30 cellular contexts compared by ENCODE assay signal in genomic region chr1:215590779-215591491, GRCh38.
"Had no signal": no experiment of that assay in that cellular context is flagged by ENCODE, and none has a peak within 500 bp of the region (broad histone marks: within the 10 kb centered on the region; RNA-seq: fewer than 3 reads in every experiment).

No MANE protein-coding gene starts in this region.

- H3K4me3 Mint-ChIP-seq: activated CD4-positive, alpha-beta memory T cell treated with anti-CD3 and anti-CD28 coated beads for 36 hours; activated naive CD4-positive, alpha-beta T cell treated with anti-CD3 and anti-CD28 coated beads for 36 hours; activated naive CD8-positive, alpha-beta T cell treated with anti-CD3 and anti-CD28 coated beads, Interleukin-2, amount 10 ng/mL, durations not matched to agents 7 days and 5 days; central memory CD8-positive, alpha-beta T cell; effector memory CD8-positive, alpha-beta T cell; neural crest cell; stimulated activated naive B cell treated with anti-CD40 and anti-IgM and Interleukin-4, amounts not matched to agents 10 μg/mL and 1 μg/mL and 100 μg/mL, for 72 hours had no signal

- H3K27me3 Mint-ChIP-seq: activated CD4-positive, alpha-beta memory T cell treated with anti-CD3 and anti-CD28 coated beads for 36 hours; activated naive CD8-positive, alpha-beta T cell treated with anti-CD3 and anti-CD28 coated beads, Interleukin-2, amount 10 ng/mL, durations not matched to agents 7 days and 5 days; central memory CD8-positive, alpha-beta T cell; effector memory CD8-positive, alpha-beta T cell; stimulated activated naive B cell treated with anti-CD40 and anti-IgM and Interleukin-4, amounts not matched to agents 10 μg/mL and 1 μg/mL and 100 μg/mL, for 72 hours had no signal

- H3K9me3 ChIP-seq: breast epithelium, mucosa of descending colon, sigmoid colon, transverse colon had no signal

- H3K4me1 Mint-ChIP-seq: central memory CD8-positive, alpha-beta T cell; neural crest cell; stimulated activated naive B cell treated with anti-CD40 and anti-IgM and Interleukin-4, amounts not matched to agents 10 μg/mL and 1 μg/mL and 100 μg/mL, for 72 hours had no signal

- ATAC-seq: effector memory CD8-positive, alpha-beta T cell; heart left ventricle; left cardiac atrium; stimulated activated naive B cell treated with anti-CD40 and anti-IgM and Interleukin-4, amounts not matched to agents 10 μg/mL and 1 μg/mL and 100 μg/mL, for 72 hours had no signal

- H3K4me3 ChIP-seq: breast epithelium, dorsolateral prefrontal cortex, heart left ventricle, mucosa of descending colon, sigmoid colon, smooth muscle cell, transverse colon had no signal

- FAIRE-seq: colon, endothelial cell of umbilical vein had no signal

- H3K27ac ChIP-seq: breast epithelium, dorsolateral prefrontal cortex, heart left ventricle, sigmoid colon, transverse colon had no signal

- H3K27me3 ChIP-seq: breast epithelium, dorsolateral prefrontal cortex, heart left ventricle, sigmoid colon, transverse colon had no signal

- H3K9me3 Mint-ChIP-seq: activated CD4-positive, alpha-beta memory T cell treated with anti-CD3 and anti-CD28 coated beads for 36 hours; activated naive CD4-positive, alpha-beta T cell treated with anti-CD3 and anti-CD28 coated beads for 36 hours; activated naive CD8-positive, alpha-beta T cell treated with anti-CD3 and anti-CD28 coated beads, Interleukin-2, amount 10 ng/mL, durations not matched to agents 7 days and 5 days; neural crest cell had no signal

- H3K27ac Mint-ChIP-seq: activated CD4-positive, alpha-beta memory T cell treated with anti-CD3 and anti-CD28 coated beads for 36 hours; activated naive CD4-positive, alpha-beta T cell treated with anti-CD3 and anti-CD28 coated beads for 36 hours; activated naive CD8-positive, alpha-beta T cell treated with anti-CD3 and anti-CD28 coated beads, Interleukin-2, amount 10 ng/mL, durations not matched to agents 7 days and 5 days; effector memory CD8-positive, alpha-beta T cell; stimulated activated naive B cell treated with anti-CD40 and anti-IgM and Interleukin-4, amounts not matched to agents 10 μg/mL and 1 μg/mL and 100 μg/mL, for 72 hours had no signal

- H3K4me1 ChIP-seq: breast epithelium had no signal

- DNase-seq: activated CD4-positive, alpha-beta memory T cell treated with anti-CD3 and anti-CD28 coated beads for 36 hours; activated CD4-positive, alpha-beta T cell treated with anti-CD3 and anti-CD28 coated beads for 4 hours; activated CD4-positive, CD25-positive, alpha-beta regulatory T cell; activated effector memory CD4-positive, alpha-beta T cell treated with Interleukin-2 at 50 U/mL for 16 hours; activated naive CD4-positive, alpha-beta T cell treated with anti-CD3 and anti-CD28 coated beads for 36 hours; activated naive CD8-positive, alpha-beta T cell treated with anti-CD3 and anti-CD28 coated beads, Interleukin-2, amount 10 ng/mL, durations not matched to agents 7 days and 5 days; activated T-cell treated with anti-CD3 and anti-CD28 coated beads, Interleukin-2, amount 50 U/mL, for 48 hours; amniotic stem cell; dorsolateral prefrontal cortex; effector memory CD8-positive, alpha-beta T cell; heart left ventricle; islet precursor cell; left cardiac atrium; mesenchymal stem cell; occipital lobe; posterior cingulate gyrus; retina; sigmoid colon; stimulated activated CD4-positive, alpha-beta T cell treated with anti-CD3 and anti-CD28 coated beads, Interleukin-2, amount 100 ng/mL, for 48 hours; stimulated activated CD8-positive, alpha-beta memory T cell treated with anti-CD3 and anti-CD28 coated beads, Interleukin-4, amount 100 ng/mL, for 48 hours; stimulated activated naive B cell treated with anti-CD40 and anti-IgM and Interleukin-4, amounts not matched to agents 10 μg/mL and 1 μg/mL and 100 μg/mL, for 72 hours; T1000 had no signal
